In the genomic region with DNA sequence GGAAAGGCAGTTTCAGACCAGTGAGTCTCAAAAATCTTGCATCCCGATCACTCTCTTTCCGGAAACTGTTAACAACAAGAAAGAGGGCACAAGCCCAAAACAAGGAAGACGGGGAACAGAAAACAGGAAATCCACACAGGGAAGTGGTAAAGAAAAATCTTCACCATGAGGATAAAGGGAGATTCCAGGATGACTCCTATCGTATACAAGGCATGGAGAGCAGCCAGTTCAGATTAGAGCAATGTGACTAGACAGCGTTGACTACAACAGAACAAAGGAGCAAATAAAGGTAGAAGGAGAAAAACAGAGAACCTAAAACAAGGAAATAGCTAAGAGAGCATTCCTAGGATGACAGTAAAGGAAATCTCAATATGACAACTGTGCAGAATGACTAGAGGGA, we compare ENCODE assay signal across 1 cellular context.
TF ChIP-seq lines count a peak whose summit lies in the region.

No MANE protein-coding gene starts in this region.

TF ChIP-seq in GM23338, 12 proteins besides CTCF, POLR2A, EP300 and RAD21 (continued from another document):
- TF ChIP-seq, protein P1, sequence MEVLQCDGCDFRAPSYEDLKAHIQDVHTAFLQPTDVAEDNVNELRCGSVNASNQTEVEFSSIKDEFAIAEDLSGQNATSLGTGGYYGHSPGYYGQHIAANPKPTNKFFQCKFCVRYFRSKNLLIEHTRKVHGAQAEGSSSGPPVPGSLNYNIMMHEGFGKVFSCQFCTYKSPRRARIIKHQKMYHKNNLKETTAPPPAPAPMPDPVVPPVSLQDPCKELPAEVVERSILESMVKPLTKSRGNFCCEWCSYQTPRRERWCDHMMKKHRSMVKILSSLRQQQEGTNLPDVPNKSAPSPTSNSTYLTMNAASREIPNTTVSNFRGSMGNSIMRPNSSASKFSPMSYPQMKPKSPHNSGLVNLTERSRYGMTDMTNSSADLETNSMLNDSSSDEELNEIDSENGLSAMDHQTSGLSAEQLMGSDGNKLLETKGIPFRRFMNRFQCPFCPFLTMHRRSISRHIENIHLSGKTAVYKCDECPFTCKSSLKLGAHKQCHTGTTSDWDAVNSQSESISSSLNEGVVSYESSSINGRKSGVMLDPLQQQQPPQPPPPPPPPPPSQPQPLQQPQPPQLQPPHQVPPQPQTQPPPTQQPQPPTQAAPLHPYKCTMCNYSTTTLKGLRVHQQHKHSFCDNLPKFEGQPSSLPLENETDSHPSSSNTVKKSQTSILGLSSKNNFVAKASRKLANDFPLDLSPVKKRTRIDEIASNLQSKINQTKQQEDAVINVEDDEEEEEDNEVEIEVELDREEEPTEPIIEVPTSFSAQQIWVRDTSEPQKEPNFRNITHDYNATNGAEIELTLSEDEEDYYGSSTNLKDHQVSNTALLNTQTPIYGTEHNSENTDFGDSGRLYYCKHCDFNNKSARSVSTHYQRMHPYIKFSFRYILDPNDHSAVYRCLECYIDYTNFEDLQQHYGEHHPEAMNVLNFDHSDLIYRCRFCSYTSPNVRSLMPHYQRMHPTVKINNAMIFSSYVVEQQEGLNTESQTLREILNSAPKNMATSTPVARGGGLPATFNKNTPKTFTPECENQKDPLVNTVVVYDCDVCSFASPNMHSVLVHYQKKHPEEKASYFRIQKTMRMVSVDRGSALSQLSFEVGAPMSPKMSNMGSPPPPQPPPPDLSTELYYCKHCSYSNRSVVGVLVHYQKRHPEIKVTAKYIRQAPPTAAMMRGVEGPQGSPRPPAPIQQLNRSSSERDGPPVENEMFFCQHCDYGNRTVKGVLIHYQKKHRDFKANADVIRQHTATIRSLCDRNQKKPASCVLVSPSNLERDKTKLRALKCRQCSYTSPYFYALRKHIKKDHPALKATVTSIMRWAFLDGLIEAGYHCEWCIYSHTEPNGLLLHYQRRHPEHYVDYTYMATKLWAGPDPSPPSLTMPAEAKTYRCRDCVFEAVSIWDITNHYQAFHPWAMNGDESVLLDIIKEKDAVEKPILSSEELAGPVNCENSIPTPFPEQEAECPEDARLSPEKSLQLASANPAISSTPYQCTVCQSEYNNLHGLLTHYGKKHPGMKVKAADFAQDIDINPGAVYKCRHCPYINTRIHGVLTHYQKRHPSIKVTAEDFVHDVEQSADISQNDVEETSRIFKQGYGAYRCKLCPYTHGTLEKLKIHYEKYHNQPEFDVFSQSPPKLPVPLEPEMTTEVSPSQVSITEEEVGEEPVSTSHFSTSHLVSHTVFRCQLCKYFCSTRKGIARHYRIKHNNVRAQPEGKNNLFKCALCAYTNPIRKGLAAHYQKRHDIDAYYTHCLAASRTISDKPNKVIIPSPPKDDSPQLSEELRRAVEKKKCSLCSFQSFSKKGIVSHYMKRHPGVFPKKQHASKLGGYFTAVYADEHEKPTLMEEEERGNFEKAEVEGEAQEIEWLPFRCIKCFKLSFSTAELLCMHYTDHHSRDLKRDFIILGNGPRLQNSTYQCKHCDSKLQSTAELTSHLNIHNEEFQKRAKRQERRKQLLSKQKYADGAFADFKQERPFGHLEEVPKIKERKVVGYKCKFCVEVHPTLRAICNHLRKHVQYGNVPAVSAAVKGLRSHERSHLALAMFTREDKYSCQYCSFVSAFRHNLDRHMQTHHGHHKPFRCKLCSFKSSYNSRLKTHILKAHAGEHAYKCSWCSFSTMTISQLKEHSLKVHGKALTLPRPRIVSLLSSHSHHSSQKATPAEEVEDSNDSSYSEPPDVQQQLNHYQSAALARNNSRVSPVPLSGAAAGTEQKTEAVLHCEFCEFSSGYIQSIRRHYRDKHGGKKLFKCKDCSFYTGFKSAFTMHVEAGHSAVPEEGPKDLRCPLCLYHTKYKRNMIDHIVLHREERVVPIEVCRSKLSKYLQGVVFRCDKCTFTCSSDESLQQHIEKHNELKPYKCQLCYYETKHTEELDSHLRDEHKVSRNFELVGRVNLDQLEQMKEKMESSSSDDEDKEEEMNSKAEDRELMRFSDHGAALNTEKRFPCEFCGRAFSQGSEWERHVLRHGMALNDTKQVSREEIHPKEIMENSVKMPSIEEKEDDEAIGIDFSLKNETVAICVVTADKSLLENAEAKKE (CRISPR knock-in tag; IDR thresholded peaks at IDR 0.05): no peak
